Comparison of ENCODE assay signal across 14 cellular contexts in the genomic region with DNA sequence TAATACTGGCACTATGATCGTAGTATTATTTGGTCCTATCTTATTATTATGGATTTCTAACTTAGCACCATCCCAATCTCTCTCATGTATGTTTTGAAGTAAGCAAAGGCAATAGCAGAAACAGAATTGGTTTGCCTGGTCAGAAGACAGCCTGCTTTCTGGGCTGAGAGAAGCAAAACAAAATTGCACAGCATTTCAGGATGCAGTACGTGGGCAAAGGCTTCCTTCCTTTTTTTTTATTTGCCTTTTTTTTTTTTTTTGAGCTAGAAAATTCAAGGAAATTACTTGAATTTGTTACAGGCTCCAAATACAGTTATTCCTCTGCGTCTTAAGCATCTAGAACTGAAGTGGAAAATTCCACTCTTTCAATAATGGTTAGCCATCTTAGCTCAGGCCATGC.
"Had no signal": no experiment of that assay in that cellular context is flagged by ENCODE, and none has a peak within 500 bp of the region (broad histone marks: within the 10 kb centered on the region; RNA-seq: fewer than 3 reads in every experiment).

No MANE protein-coding gene starts in this region.

- H3K4me3 ChIP-seq: cardiac muscle cell, gastroesophageal sphincter, smooth muscle cell, thyroid gland had no signal

- H3K36me3 Mint-ChIP-seq: naive thymus-derived CD8-positive, alpha-beta T cell; stimulated activated effector memory CD8-positive, alpha-beta T cell treated with anti-CD3 and anti-CD28 coated beads, Interleukin-12 subunit alpha, Interleukin-12 subunit beta, amount 100 ng/mL, for 72 hours; WTC11 had no signal

- DNase-seq: activated CD4-positive, alpha-beta T cell treated with anti-CD3 and anti-CD28 coated beads for 48 hours; activated naive CD4-positive, alpha-beta T cell treated with anti-CD3 and anti-CD28 coated beads for 36 hours; effector CD4-positive, alpha-beta T cell; hypothalamus; naive thymus-derived CD8-positive, alpha-beta T cell; right cardiac atrium; T1000; thyroid gland had no signal

- H3K4me1 Mint-ChIP-seq: stimulated activated effector memory CD8-positive, alpha-beta T cell treated with anti-CD3 and anti-CD28 coated beads, Interleukin-12 subunit alpha, Interleukin-12 subunit beta, amount 100 ng/mL, for 72 hours had no signal

- H3K27me3 ChIP-seq: cardiac muscle cell, thyroid gland had no signal

- H3K27ac Mint-ChIP-seq: activated naive CD4-positive, alpha-beta T cell treated with anti-CD3 and anti-CD28 coated beads for 36 hours; naive thymus-derived CD8-positive, alpha-beta T cell; stimulated activated effector memory CD8-positive, alpha-beta T cell treated with anti-CD3 and anti-CD28 coated beads, Interleukin-12 subunit alpha, Interleukin-12 subunit beta, amount 100 ng/mL, for 72 hours; WTC11 had no signal

- H3K27ac ChIP-seq: cardiac muscle cell, epithelial cell of prostate had no signal

- H3K4me2 ChIP-seq: smooth muscle cell had no signal

- H3K36me3 ChIP-seq: cardiac muscle cell, gastroesophageal sphincter, thyroid gland had no signal

- H3K9me3 ChIP-seq: gastroesophageal sphincter, thyroid gland had no signal

- H3K4me1 ChIP-seq: gastroesophageal sphincter had no signal

- H3K9me3 Mint-ChIP-seq: activated naive CD4-positive, alpha-beta T cell treated with anti-CD3 and anti-CD28 coated beads for 36 hours; naive thymus-derived CD8-positive, alpha-beta T cell; stimulated activated effector memory CD8-positive, alpha-beta T cell treated with anti-CD3 and anti-CD28 coated beads, Interleukin-12 subunit alpha, Interleukin-12 subunit beta, amount 100 ng/mL, for 72 hours had no signal

- H3K4me3 Mint-ChIP-seq: activated naive CD4-positive, alpha-beta T cell treated with anti-CD3 and anti-CD28 coated beads for 36 hours; naive thymus-derived CD8-positive, alpha-beta T cell; stimulated activated effector memory CD8-positive, alpha-beta T cell treated with anti-CD3 and anti-CD28 coated beads, Interleukin-12 subunit alpha, Interleukin-12 subunit beta, amount 100 ng/mL, for 72 hours; WTC11 had no signal
